20 cellular contexts compared by ENCODE assay signal in the genomic region with DNA sequence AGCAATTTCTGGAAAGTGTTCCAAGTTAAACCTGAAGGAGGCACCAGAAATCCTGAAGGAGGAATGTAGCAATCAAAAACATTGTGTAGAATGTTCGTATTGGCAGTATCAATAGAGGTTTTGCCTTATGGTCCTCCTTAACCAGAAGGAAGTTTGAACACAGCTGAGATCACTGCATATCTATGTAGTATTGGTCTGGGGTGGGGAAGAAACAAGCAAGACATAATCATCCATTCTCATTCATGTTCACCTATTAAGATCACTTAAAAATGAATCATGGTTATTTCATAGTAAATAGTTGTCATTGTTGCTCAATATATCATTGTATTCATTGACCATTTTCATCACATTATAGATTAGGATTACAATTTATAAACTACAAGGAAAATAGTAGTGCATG.
A peak's percentile ranks its signal among the peaks of the same experiment; 100 is the strongest.
DNase-seq lines count a peak whose midpoint lies in the region; ATAC-seq, FAIRE-seq and TF ChIP-seq lines count a peak whose summit lies in the region.
"Had no signal": no experiment of that assay in that cellular context is flagged by ENCODE, and none has a peak within 500 bp of the region (broad histone marks: within the 10 kb centered on the region; RNA-seq: fewer than 3 reads in every experiment).

No MANE protein-coding gene starts in this region.

- TF ChIP-seq CTCF in A673 (conservative IDR thresholded peaks at IDR 0.05; ENCODE audit: low read depth, low read length) (0 out of 2 replicates have a peak, but pooled peaks have one; percentile 20), HFFc6 (IDR thresholded peaks at IDR 0.05) (peak; percentile 30; the same call in 1 of the 2 replicates), bronchial epithelial cell (IDR thresholded peaks at IDR 0.05; ENCODE audit: insufficient read depth, low read length, severe bottlenecking) (no peak), HepG2 (CRISPR knock-in tag; IDR thresholded peaks at IDR 0.05) (no peak)

- H3K79me2 ChIP-seq in HepG2 (ENCODE audit: insufficient read depth, low read length) = no peaks in the 10 kb centered on the region

- peaks cover 8% of the 10 kb centered on the region; the same call in 1 of the 2 replicates for H3K9me3 Mint-ChIP-seq in HFFc6

- no TSS peak for BruUV-seq in A673 (replicated peaks; lab: Mats Ljungman, UMichigan)
- no TSS peak for BruUV-seq in HepG2 (replicated peaks; lab: Mats Ljungman, UMichigan)

- no peaks in the 10 kb centered on the region for H4K20me1 ChIP-seq in HepG2 (ENCODE audit: insufficient read depth, low read length)

- H3K27me3 Mint-ChIP-seq in HFFc6 (ENCODE audit: insufficient read depth) = peaks cover 2% of the 10 kb centered on the region

- H3K9me3 ChIP-seq in A673 (ENCODE audit: low read depth, low read length, poor library complexity, severe bottlenecking) (peaks cover 10% of the 10 kb centered on the region), HepG2 (ENCODE audit: low read length) (no peaks in the 10 kb centered on the region)

- intact Hi-C loops in A673 (cut with micrococcal nuclease; ENCODE audit: unreplicated experiment) (no loop called here), HepG2 (cut with micrococcal nuclease; ENCODE audit: unreplicated experiment) (no loop called here)

- no peak overlapping the region for H3K4me2 ChIP-seq in HepG2 (ENCODE audit: low read depth, low read length)
- H3K4me2 ChIP-seq: BLaER1 had no signal

- POLR2A ChIA-PET in A673 (lab: Charles Lee; ENCODE audit: low non-redundant PET) = no interaction called here
- POLR2A ChIA-PET in HepG2 (lab: Yijun Ruan, JAX) = no interaction called here

- H3K27me3 ChIP-seq in A673 (replicated peaks; ENCODE audit: insufficient read depth, low read depth, low read length, poor library complexity) = no peaks in the 10 kb centered on the region
- H3K27me3 ChIP-seq in bronchial epithelial cell (ENCODE audit: control insufficient read depth, insufficient read depth, low read length) = no peaks in the 10 kb centered on the region
- H3K27me3 ChIP-seq in HepG2 (ENCODE audit: control insufficient read depth in 1 of 2, insufficient read depth in 2 of 2, low read length in 2 of 2) = no peaks in the 10 kb centered on the region
- H3K27me3 ChIP-seq: BLaER1 had no signal

- 100% methylated on average over 1 of the region's 1 CpG for WGBS in HepG2 (ENCODE audit: low lambda C conversion rate)

- in situ Hi-C loops in HepG2 (cut with HindIII; ENCODE audit: extremely low pct_ligation_motif_present, low pct_unique_long_range_greater_than_20kb) = no loop called here

- no peak for FAIRE-seq in bronchial epithelial cell (lab: Jason Lieb, UNC)
- FAIRE-seq in HepG2 (lab: Jason Lieb, UNC) = no peak
- FAIRE-seq: D721Med, RCC 7860 had no signal

- H3K4me3 Mint-ChIP-seq in HFFc6 = no peak overlapping the region
- H3K4me3 Mint-ChIP-seq: CD8-positive, alpha-beta memory T cell; H9 had no signal

- H3K36me3 Mint-ChIP-seq in HFFc6 (ENCODE audit: low read depth) = peaks cover 9% of the 10 kb centered on the region; the same call in 1 of the 2 replicates

- TF ChIP-seq EP300 in HepG2 (IDR thresholded peaks at IDR 0.05; ENCODE audit: low read depth in 2 of 2, low read length in 2 of 2) (no peak), HepG2 (CRISPR knock-in tag; IDR thresholded peaks at IDR 0.05; ENCODE audit: borderline replicate concordance) (no peak)

- H2AFZ ChIP-seq in HepG2 (ENCODE audit: low read length) = no peak overlapping the region

- H3K27ac ChIP-seq in A673 (ENCODE audit: low read depth, low read length, poor library complexity, severe bottlenecking) (no peak overlapping the region), HepG2 (ENCODE audit: extremely low read length, insufficient read depth, low read length) (no peak overlapping the region)
- H3K27ac ChIP-seq: BLaER1 had no signal

- ATAC-seq in HepG2 (no peak), GM21717 (IDR thresholded peaks at IDR 0.05; ENCODE audit: unreplicated experiment) (no peak), HG02571 (IDR thresholded peaks at IDR 0.05; ENCODE audit: unreplicated experiment) (no peak)

- no peaks in the 10 kb centered on the region for H3K36me3 ChIP-seq in A673 (ENCODE audit: insufficient read depth, low read length, poor library complexity, severe bottlenecking)
- H3K36me3 ChIP-seq in bronchial epithelial cell (ENCODE audit: control insufficient read depth, insufficient read depth, low read length) = no peaks in the 10 kb centered on the region
- no peaks in the 10 kb centered on the region for H3K36me3 ChIP-seq in HepG2 (replicated peaks in 1 of 2; ENCODE audit: control insufficient read depth in 1 of 2, insufficient read depth in 2 of 2, low read length in 2 of 2)

- H3K4me1 ChIP-seq in A673 (ENCODE audit: insufficient read depth, low read length, poor library complexity, severe bottlenecking) = peaks cover 7% of the 10 kb centered on the region
- no peaks in the 10 kb centered on the region for H3K4me1 ChIP-seq in HepG2 (ENCODE audit: insufficient read depth, low read length)
- H3K4me1 ChIP-seq: BLaER1 had no signal

- no peak for TF ChIP-seq RAD21 in HepG2 (CRISPR knock-in tag; IDR thresholded peaks at IDR 0.05)

- DNase-seq in A673 (ENCODE audit: low spot score) (no peak), HFFc6 (no peak), bronchial epithelial cell (ENCODE audit: low read depth) (peak; percentile 66), iris pigment epithelial cell (ENCODE audit: low read depth) (peak; percentile 16), HepG2 (ENCODE audit: low spot score) (no peak), DMS114 treated with DMSO at 0.1 percent for 48 hours (lab: John Stamatoyannopoulos, UW; ENCODE audit: unreplicated experiment) (no peak)
- DNase-seq: 8988T; CD8-positive, alpha-beta memory T cell; H9; NCI-H1105 treated with DMSO at 0.1 percent for 48 hours; NCI-H1694 treated with DMSO at 0.1 percent for 48 hours; NCI-H2107; NCI-H2227 treated with DMSO at 0.1 percent for 48 hours; NCI-H524; SIG-M5 had no signal

- CTCF ChIA-PET in A673 (lab: Charles Lee) (no interaction called here), HepG2 (lab: Yijun Ruan, JAX; ENCODE audit: low intra/inter-chr PET ratio, low total read pairs) (no interaction called here)

- H3K4me3 ChIP-seq in A673 (ENCODE audit: low read depth, low read length, poor library complexity, severe bottlenecking) (no peak overlapping the region), bronchial epithelial cell (ENCODE audit: low read depth, low read length) (no peak overlapping the region), HepG2 (replicated peaks in 1 of 3; ENCODE audit: insufficient read depth in 1 of 3, low read depth in 2 of 3, low read length in 3 of 3) (no peak overlapping the region)
- H3K4me3 ChIP-seq: BLaER1 had no signal

- H3K27ac Mint-ChIP-seq in HFFc6 = no peak overlapping the region
- H3K27ac Mint-ChIP-seq: CD8-positive, alpha-beta memory T cell; H9 had no signal

- no peak overlapping the region for H3K9ac ChIP-seq in HepG2 (ENCODE audit: insufficient read depth, low read depth, low read length)
- H3K9ac ChIP-seq: BLaER1 had no signal

- H3K4me1 Mint-ChIP-seq in HFFc6 (ENCODE audit: low read depth) = peaks cover 13% of the 10 kb centered on the region
- H3K4me1 Mint-ChIP-seq: H9 had no signal

- TF ChIP-seq POLR2A in HepG2 (IDR thresholded peaks at IDR 0.05; ENCODE audit: insufficient read depth in 1 of 2, low read depth in 2 of 2, low read length in 2 of 2) = no peak

TF ChIP-seq in HepG2, 621 proteins besides CTCF, POLR2A, EP300 and RAD21:
- no peak for TF ChIP-seq ZNF251 (CRISPR knock-in tag; IDR thresholded peaks at IDR 0.05)
- no peak for TF ChIP-seq MED13 (CRISPR knock-in tag; IDR thresholded peaks at IDR 0.05)
- TF ChIP-seq ZNF292 (CRISPR knock-in tag; IDR thresholded peaks at IDR 0.05; ENCODE audit: borderline replicate concordance, low read depth) = no peak
- TF ChIP-seq ZNF30 (CRISPR knock-in tag; IDR thresholded peaks at IDR 0.05) = no peak
- TF ChIP-seq NFKBIZ (CRISPR knock-in tag; IDR thresholded peaks at IDR 0.05) = no peak
- no peak for TF ChIP-seq SRSF4 (IDR thresholded peaks at IDR 0.05; ENCODE audit: low read depth, low read length, poor library complexity, severe bottlenecking)
- TF ChIP-seq TCF12 (IDR thresholded peaks at IDR 0.05) = no peak
- TF ChIP-seq TCF12 (CRISPR knock-in tag; IDR thresholded peaks at IDR 0.05) = no peak
- TF ChIP-seq KMT2B (CRISPR knock-in tag; IDR thresholded peaks at IDR 0.05) = no peak
- TF ChIP-seq NFYB (CRISPR knock-in tag; IDR thresholded peaks at IDR 0.05) = no peak
- TF ChIP-seq SMARCE1 (IDR thresholded peaks at IDR 0.05; ENCODE audit: borderline replicate concordance) = no peak
- TF ChIP-seq MAFF (IDR thresholded peaks at IDR 0.05; ENCODE audit: low read depth, low read length) = no peak
- TF ChIP-seq ZNF790 (CRISPR knock-in tag; IDR thresholded peaks at IDR 0.05; ENCODE audit: borderline replicate concordance) = no peak
- TF ChIP-seq EEA1 (CRISPR knock-in tag; IDR thresholded peaks at IDR 0.05; ENCODE audit: borderline replicate concordance) = no peak

Comparison
In these comparisons a context has a peak if more than half of its experiments do, and no peak if none do; other contexts are left out.
1. DNase-seq: peak in bronchial epithelial cell (single experiment) and iris pigment epithelial cell (single experiment); none in A673 (single experiment), HFFc6 (single experiment), HepG2 (single experiment) and DMS114 treated with DMSO at 0.1 percent for 48 hours (single experiment).
2. CTCF ChIP-seq: peak in A673 (single experiment) and HFFc6 (single experiment); none in bronchial epithelial cell (single experiment) and HepG2 (single experiment).